Comparison of ENCODE assay signal across 28 cellular contexts in the genomic region with DNA sequence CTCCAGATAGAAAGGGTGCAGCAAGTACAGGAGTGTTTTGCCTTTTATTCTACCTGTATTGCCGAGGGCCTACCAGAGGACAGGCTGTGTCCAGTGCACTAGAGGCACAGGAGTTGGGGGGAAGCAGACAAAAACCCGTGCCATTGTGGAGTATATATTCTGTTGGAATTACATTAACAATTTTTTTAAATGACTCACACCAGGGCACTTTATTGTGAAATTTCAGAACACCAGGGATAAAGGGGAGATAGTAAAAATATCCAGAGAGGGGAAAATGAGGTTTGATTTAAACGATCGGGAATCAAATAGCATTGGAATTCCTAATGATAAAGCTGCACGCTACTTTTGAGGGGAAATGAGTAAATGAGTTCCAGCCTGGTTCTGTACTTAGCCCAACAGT.
"Had no signal": no experiment of that assay in that cellular context is flagged by ENCODE, and none has a peak within 500 bp of the region (broad histone marks: within the 10 kb centered on the region; RNA-seq: fewer than 3 reads in every experiment).

No MANE protein-coding gene starts in this region.

- H3K27me3 Mint-ChIP-seq: activated naive CD8-positive, alpha-beta T cell; stimulated activated naive B cell treated with anti-CD40 and anti-IgM and Interleukin-4, amounts not matched to agents 10 μg/mL and 1 μg/mL and 100 μg/mL, for 72 hours had no signal

- H3K4me3 Mint-ChIP-seq: activated naive CD8-positive, alpha-beta T cell; activated T-cell treated with anti-CD3 and anti-CD28 coated beads, Interleukin-2, amount 50 U/mL, for 72 hours; natural killer cell; stimulated activated naive B cell treated with anti-CD40 and anti-IgM and Interleukin-4, amounts not matched to agents 10 μg/mL and 1 μg/mL and 100 μg/mL, for 72 hours had no signal

- H3K9me3 ChIP-seq: adrenal gland, heart right ventricle, lower lobe of right lung, stomach, thyroid gland, upper lobe of left lung, vagina had no signal

- DNase-seq: activated CD4-positive, alpha-beta T cell treated with anti-CD3 and anti-CD28 coated beads for 4 hours; activated CD4-positive, alpha-beta T cell treated with anti-CD3 and anti-CD28 coated beads, Interleukin-2, amount 50 U/mL, for 4 hours; activated naive CD4-positive, alpha-beta T cell treated with Interleukin-2 at 50 U/mL for 16 hours; activated T-cell treated with anti-CD3 and anti-CD28 coated beads for 4 hours; activated T-cell treated with anti-CD3 and anti-CD28 coated beads, Interleukin-2, amount 50 U/mL, for 72 hours; adrenal gland; brain microvascular endothelial cell; caudate nucleus; dermis blood vessel endothelial cell; effector CD4-positive, alpha-beta T cell; foreskin keratinocyte; heart right ventricle; kidney glomerular epithelial cell; lower lobe of right lung; mesenchymal stem cell; natural killer cell; right cardiac atrium; stimulated activated CD4-positive, alpha-beta T cell treated with anti-CD3 and anti-CD28 coated beads, Interleukin-15, amount 100 ng/mL, for 24 hours; stimulated activated CD4-positive, alpha-beta T cell treated with anti-CD3 and anti-CD28 coated beads, Interleukin-2, amount 100 ng/mL, for 24 hours; stimulated activated naive B cell treated with anti-CD40 and anti-IgM and Interleukin-4, amounts not matched to agents 10 μg/mL and 1 μg/mL and 100 μg/mL, for 72 hours; stomach; thyroid gland; upper lobe of left lung had no signal

- H3K4me1 ChIP-seq: adrenal gland, foreskin keratinocyte, lower lobe of right lung, thyroid gland had no signal

- H3K36me3 ChIP-seq: adrenal gland, brain microvascular endothelial cell, heart right ventricle, lower lobe of right lung, stomach, thyroid gland, upper lobe of left lung, vagina had no signal

- H3K27me3 ChIP-seq: adrenal gland, brain microvascular endothelial cell, heart right ventricle, stomach, thyroid gland, upper lobe of left lung, vagina had no signal

- H3K4me3 ChIP-seq: adrenal gland, heart right ventricle, lower lobe of right lung, stomach, thyroid gland, upper lobe of left lung, vagina had no signal

- H3K27ac ChIP-seq: adrenal gland, brain microvascular endothelial cell, epithelial cell of prostate, foreskin keratinocyte, heart right ventricle, lower lobe of right lung, stomach, thyroid gland, upper lobe of left lung, vagina, VCaP had no signal

- H3K27ac Mint-ChIP-seq: activated naive CD8-positive, alpha-beta T cell; activated T-cell treated with anti-CD3 and anti-CD28 coated beads, Interleukin-2, amount 50 U/mL, for 72 hours; natural killer cell; stimulated activated naive B cell treated with anti-CD40 and anti-IgM and Interleukin-4, amounts not matched to agents 10 μg/mL and 1 μg/mL and 100 μg/mL, for 72 hours had no signal

- H3K9me3 Mint-ChIP-seq: natural killer cell had no signal

- ATAC-seq: activated T-cell treated with anti-CD3 and anti-CD28 coated beads, Interleukin-2, amount 50 U/mL, for 72 hours; foreskin keratinocyte; heart right ventricle; left lobe of liver; lower lobe of right lung; natural killer cell; right cardiac atrium; stimulated activated naive B cell treated with anti-CD40 and anti-IgM and Interleukin-4, amounts not matched to agents 10 μg/mL and 1 μg/mL and 100 μg/mL, for 72 hours had no signal

- H3K36me3 Mint-ChIP-seq: natural killer cell had no signal
